In the genomic region with DNA sequence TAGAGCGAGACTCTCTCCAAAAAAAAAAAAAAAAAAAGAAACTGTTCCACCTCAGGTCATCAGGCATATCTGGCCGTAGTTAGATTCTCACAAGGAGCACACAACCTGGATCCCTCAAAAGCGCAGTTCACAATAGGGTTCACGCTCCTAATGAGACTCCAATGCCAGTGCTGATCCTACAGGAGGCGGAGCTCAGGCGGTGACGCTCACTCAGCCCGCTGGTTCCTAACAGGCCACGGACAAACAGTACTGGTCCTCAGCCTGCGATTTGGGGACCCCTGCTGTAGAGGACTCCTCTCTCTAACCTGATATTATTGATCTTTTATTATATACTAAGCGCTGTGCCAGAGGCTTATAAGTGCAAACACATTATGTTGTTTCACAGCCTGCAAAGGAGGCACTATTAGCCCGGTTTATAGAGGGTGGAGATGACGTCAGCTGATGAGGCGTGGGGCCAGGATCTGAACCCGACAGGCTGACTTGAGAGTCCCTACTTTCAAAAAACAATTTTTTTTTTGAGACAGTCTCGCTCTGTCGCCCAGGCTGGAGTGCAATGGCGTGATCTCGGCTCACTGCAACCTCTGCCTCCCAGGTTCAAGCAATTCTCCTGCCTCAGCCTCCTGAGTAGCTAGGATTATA, we compare ENCODE assay signal across 1 cellular context.
TF ChIP-seq lines count a peak whose summit lies in the region.

No MANE protein-coding gene starts in this region.

TF ChIP-seq in GM23338, 12 proteins besides CTCF, POLR2A, EP300 and RAD21 (continued from another document):
- TF ChIP-seq ZNF462 (CRISPR knock-in tag; IDR thresholded peaks at IDR 0.05): no peak
- TF ChIP-seq EZH2phosphoT487 (IDR thresholded peaks at IDR 0.05; ENCODE audit: unreplicated experiment): no peak
- no peak for TF ChIP-seq ETS1 (IDR thresholded peaks at IDR 0.05)
TF ChIP-seq in GM23338: peak in this region for 0.
